Comparison of ENCODE assay signal across 8 cellular contexts in genomic region chr22:19943665-19944026, GRCh38. TPM values are rescaled to one million over a fixed set of nuclear protein-coding genes. Genes with fewer than 3 reads are reported as not detected.
DNase-seq lines count a peak whose midpoint lies in the region; ATAC-seq and TF ChIP-seq lines count a peak whose summit lies in the region.

No MANE protein-coding gene starts in this region.

- no peak overlapping the region for H2BK12ac ChIP-seq in trophoblast cell (ENCODE audit: low read length)

- no peak overlapping the region for H4K12ac ChIP-seq in trophoblast cell (ENCODE audit: low read depth, low read length)

- BruUV-seq in Panc1 (replicated peaks; lab: Mats Ljungman, UMichigan), result no TSS peak

- in situ Hi-C loops in Panc1 (cut with HindIII; ENCODE audit: low pct_unique_long_range_greater_than_20kb, low sequenced_read_pairs), result no loop called here

- H3K4me2 ChIP-seq in trophoblast cell (ENCODE audit: low read length), result no peak overlapping the region

- H2BK120ac ChIP-seq in trophoblast cell (ENCODE audit: insufficient read depth, low read length, poor library complexity), result no peak overlapping the region

- no peak overlapping the region for H3K23ac ChIP-seq in trophoblast cell (ENCODE audit: low read length)

- no peak for TF ChIP-seq CTCF in Panc1 (IDR thresholded peaks at IDR 0.05)

- H3K27ac ChIP-seq in Panc1 (ENCODE audit: low read length), result peak overlapping the region; percentile 94
- H3K27ac ChIP-seq in trophoblast cell (ENCODE audit: low read depth, low read length), result peak overlapping the region; percentile 22

- 0 out of 4 replicates have a peak overlapping the region, but pooled peaks of 1 of the 2 experiments have one; percentile 11 for H3K4me3 ChIP-seq in Panc1 (ENCODE audit: low read depth in 2 of 2, low read length in 2 of 2)
- H3K4me3 ChIP-seq in trophoblast cell (ENCODE audit: low read depth, low read length), result no peak overlapping the region

- H3K27me3 ChIP-seq in Panc1 (ENCODE audit: control insufficient read depth, insufficient read depth, low read length) (no peaks in the 10 kb centered on the region), trophoblast cell (ENCODE audit: insufficient read depth, low read length) (no peaks in the 10 kb centered on the region)

- H3K9me3 ChIP-seq in Panc1 (ENCODE audit: control insufficient read depth, insufficient read depth, low read depth, low read length), result no peaks in the 10 kb centered on the region
- no peaks in the 10 kb centered on the region for H3K9me3 ChIP-seq in trophoblast cell (ENCODE audit: insufficient read depth, low read depth, low read length)

- H2AFZ ChIP-seq in trophoblast cell (ENCODE audit: insufficient read depth, low read length, poor library complexity), result no peak overlapping the region

- CTCF ChIA-PET in Panc1 (lab: Charles Lee), result no interaction called here

- H4K91ac ChIP-seq in trophoblast cell (ENCODE audit: low read depth, low read length), result no peak overlapping the region

- ATAC-seq in Panc1 (no peak), HG03342 (IDR thresholded peaks at IDR 0.05; ENCODE audit: unreplicated experiment) (no peak), HG03139 (IDR thresholded peaks at IDR 0.05; ENCODE audit: unreplicated experiment) (no peak)

- no peak overlapping the region for H3K14ac ChIP-seq in trophoblast cell (ENCODE audit: low read length)

- intact Hi-C loops in Panc1 (cut with micrococcal nuclease; ENCODE audit: unreplicated experiment), result no loop called here

- no peak overlapping the region for H2AK5ac ChIP-seq in trophoblast cell (ENCODE audit: low read length)

- H3K36me3 ChIP-seq in Panc1 (ENCODE audit: control insufficient read depth, insufficient read depth, low read length), result peaks cover 5% of the 10 kb centered on the region
- no peaks in the 10 kb centered on the region for H3K36me3 ChIP-seq in trophoblast cell (ENCODE audit: control insufficient read depth in 1 of 2, insufficient read depth in 2 of 2, low read length in 2 of 2)

- H3K79me1 ChIP-seq in trophoblast cell (ENCODE audit: low read length), result peaks cover 5% of the 10 kb centered on the region

- POLR2A ChIA-PET in Panc1 (lab: Charles Lee), result no interaction called here

- no peak overlapping the region for H2BK5ac ChIP-seq in trophoblast cell (ENCODE audit: low read depth, low read length, poor library complexity)

- H3K4ac ChIP-seq in trophoblast cell (ENCODE audit: low read depth, low read length), result no peak overlapping the region

- DNase-seq in DMS 273 (lab: John Stamatoyannopoulos, UW; ENCODE audit: unreplicated experiment) (peak; percentile 40), DMS 273 treated with DMSO at 0.1 percent for 48 hours (lab: John Stamatoyannopoulos, UW) (no peak), Panc1 (ENCODE audit: low read depth, low spot score) (no peak), epidermal melanocyte (ENCODE audit: insufficient read length, low spot score) (peak; percentile 79), trophoblast cell (no peak), NCI-H82 (lab: John Stamatoyannopoulos, UW) (no peak)

- no peaks in the 10 kb centered on the region for H3K79me2 ChIP-seq in trophoblast cell (ENCODE audit: control insufficient read depth, insufficient read depth, low read length, poor library complexity)

- no peak overlapping the region for H3K9ac ChIP-seq in trophoblast cell (ENCODE audit: low read length)

- H3K4me1 ChIP-seq in Panc1 (ENCODE audit: control insufficient read depth, insufficient read depth, low read length) (peaks cover 24% of the 10 kb centered on the region), trophoblast cell (ENCODE audit: control insufficient read depth in 1 of 2, insufficient read depth in 2 of 2, low read length in 2 of 2) (peaks cover 12 to 17% of the 10 kb centered on the region in 2 experiments)

- WGBS in trophoblast cell (ENCODE audit: extremely low coverage, insufficient coverage, insufficient read length), result no CpG with 5 or more reads among the region's 3 CpGs

- H4K8ac ChIP-seq in trophoblast cell (ENCODE audit: low read depth, low read length), result no peak overlapping the region

- H3K18ac ChIP-seq in trophoblast cell (ENCODE audit: low read length), result no peak overlapping the region

RNA-seq across cellular contexts. Expression of gene TXNRD2, which starts 2.0 kb away (rescaled TPM):
- 29.5 TPM for total RNA-seq in Panc1 (2021; ENCODE audit: unreplicated experiment)
- 38.4 TPM for polyA plus RNA-seq in Panc1 (2012; ENCODE audit: insufficient read length)
- polyA plus RNA-seq in trophoblast cell (2013), result 2.2 and 2.6 TPM in 2 replicates

RNA-seq across cellular contexts. Expression of gene COMT, which starts 2.1 kb away (rescaled TPM):
- 108 TPM for total RNA-seq in Panc1 (2021; ENCODE audit: unreplicated experiment)
- polyA plus RNA-seq in Panc1 (2012; ENCODE audit: insufficient read length), result 251 TPM
- 16.0 and 18.0 TPM in 2 replicates for polyA plus RNA-seq in trophoblast cell (2013)

Comparison
In these comparisons a context has a peak if more than half of its experiments do, and no peak if none do; other contexts are left out.
1. DNase-seq: peak in DMS 273 (single experiment) and epidermal melanocyte (single experiment); none in DMS 273 treated with DMSO at 0.1 percent for 48 hours (single experiment), Panc1 (single experiment), trophoblast cell (0 of 2) and NCI-H82 (single experiment).